Comparison of ENCODE assay signal across 8 cellular contexts in genomic region chr13:91133941-91134772, GRCh38.
DNase-seq lines count a peak whose midpoint lies in the region; ATAC-seq and TF ChIP-seq lines count a peak whose summit lies in the region.

No MANE protein-coding gene starts in this region.

- peaks cover 0 to 10% (median 0%) of the 10 kb centered on the region in 12 donors for H3K4me1 ChIP-seq in heart left ventricle

- H3K4me3 ChIP-seq in heart left ventricle = no peak overlapping the region

- peak; percentile 27 for DNase-seq in Daoy (ENCODE audit: low read depth)
- DNase-seq in NCI-H69 (lab: John Stamatoyannopoulos, UW) = peak; percentile 80
- DNase-seq in activated naive CD8-positive, alpha-beta T cell treated with anti-CD3 and anti-CD28 coated beads, Interleukin-2, amount 50 U/mL, for 16 hours (ENCODE audit: low read depth, low spot score) = peak; percentile 2
- DNase-seq in heart left ventricle = peak in 2 of 5 donors; percentile 23 to 32
- DNase-seq in putamen (ENCODE audit: low spot score) = peak; percentile 53
- no peak for DNase-seq in OCI-M2 (lab: John Stamatoyannopoulos, UW; ENCODE audit: unreplicated experiment)

- intact Hi-C loops in heart left ventricle (cut with DNase I) = loop anchor here in 7 of 10 donors (1.0 to 5.0 kb wide), 4 partner anchors 25 to 51 kb away; no protein-coding TSS in a partner anchor

- ATAC-seq in GM19452 (IDR thresholded peaks at IDR 0.05; ENCODE audit: unreplicated experiment) (peak; percentile 77), HG03432 (IDR thresholded peaks at IDR 0.05; ENCODE audit: unreplicated experiment) (peak; percentile 88), heart left ventricle (peak in 3 of 4 donors; percentile 71 to 81 (median 72))

- no peak for TF ChIP-seq POLR2A in heart left ventricle (IDR thresholded peaks at IDR 0.05)

- no peak overlapping the region for H3K27ac ChIP-seq in heart left ventricle

- WGBS in heart left ventricle, 4 donors = 34 to 39% (median 36%) methylated on average over 10 of the region's 10 CpGs

- peak; percentile 58 to 78 (median 70) for TF ChIP-seq CTCF in heart left ventricle (IDR thresholded peaks at IDR 0.05)

- H3K36me3 ChIP-seq in heart left ventricle = no peaks in the 10 kb centered on the region

- H3K9me3 ChIP-seq in heart left ventricle = peaks cover 0 to 3% (median 0%) of the 10 kb centered on the region in 12 donors

- no peaks in the 10 kb centered on the region for H3K27me3 ChIP-seq in heart left ventricle
